Comparison of ENCODE assay signal across 8 cellular contexts in the genomic region with DNA sequence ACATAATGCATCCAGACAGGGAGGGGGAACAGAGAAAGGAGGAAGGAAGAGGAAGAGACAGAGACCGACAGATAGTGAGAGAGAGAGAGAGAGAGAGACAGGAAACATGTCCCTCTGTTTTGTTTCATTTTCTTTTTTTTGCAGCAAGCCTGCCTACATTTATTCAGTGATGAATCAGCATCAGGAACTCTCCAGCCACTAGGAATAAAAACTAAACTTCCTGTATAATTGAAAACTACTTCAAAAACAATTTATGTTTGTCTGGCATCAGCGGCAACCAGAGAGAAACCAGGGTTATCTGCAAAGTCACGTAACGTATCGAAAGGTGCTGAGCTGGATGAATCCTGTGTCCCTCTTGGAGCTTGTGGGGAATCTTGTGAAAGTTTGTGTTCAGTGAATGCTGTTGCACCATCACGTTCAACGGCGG.
DNase-seq lines count a peak whose midpoint lies in the region; ATAC-seq, FAIRE-seq and TF ChIP-seq lines count a peak whose summit lies in the region.

No MANE protein-coding gene starts in this region.

- H3K4me3 Mint-ChIP-seq in dendritic cell treated with granulocyte-macrophage colony-stimulating factor and Interleukin-4, amounts not matched to agents 40 ng/mL and 50 ng/mL, for 4 days = peak overlapping the region; percentile 79
- H3K4me3 Mint-ChIP-seq in glutamatergic neuron (ENCODE audit: unreplicated experiment) = no peak overlapping the region

- H3K4me1 Mint-ChIP-seq in dendritic cell treated with granulocyte-macrophage colony-stimulating factor and Interleukin-4, amounts not matched to agents 40 ng/mL and 50 ng/mL, for 4 days (ENCODE audit: low read depth) = peaks cover 20% of the 10 kb centered on the region
- H3K4me1 Mint-ChIP-seq in glutamatergic neuron (ENCODE audit: low read depth, unreplicated experiment) = peaks cover 3% of the 10 kb centered on the region

- no peaks in the 10 kb centered on the region for H3K79me2 ChIP-seq in HepG2 (ENCODE audit: insufficient read depth, low read length)

- BruUV-seq in HepG2 (replicated peaks; lab: Mats Ljungman, UMichigan) = no TSS peak

- TF ChIP-seq CTCF in liver (IDR thresholded peaks at IDR 0.05; ENCODE audit: low read depth, low read length, missing input control) = no peak
- TF ChIP-seq CTCF in HepG2 (CRISPR knock-in tag; IDR thresholded peaks at IDR 0.05) = no peak
- TF ChIP-seq CTCF in ovary (IDR thresholded peaks at IDR 0.05) = no peak
- TF ChIP-seq CTCF in glutamatergic neuron (IDR thresholded peaks at IDR 0.05; ENCODE audit: partially characterized antibody, unreplicated experiment) = no peak

- WGBS in liver = 42% methylated on average over 8 of the region's 8 CpGs
- WGBS in HepG2 (ENCODE audit: low lambda C conversion rate) = 19% methylated on average over 8 of the region's 8 CpGs
- 2 to 12% (median 2%) methylated on average over 8 of the region's 8 CpGs for WGBS in ovary, 3 donors

- no peaks in the 10 kb centered on the region for H3K27me3 Mint-ChIP-seq in dendritic cell treated with granulocyte-macrophage colony-stimulating factor and Interleukin-4, amounts not matched to agents 40 ng/mL and 50 ng/mL, for 4 days
- no peaks in the 10 kb centered on the region for H3K27me3 Mint-ChIP-seq in glutamatergic neuron (ENCODE audit: unreplicated experiment)

- H3K4me1 ChIP-seq in liver (ENCODE audit: control insufficient read depth in 4 of 4, insufficient read depth in 4 of 4, low read length in 3 of 4) (peaks cover 0 to 9% (median 0%) of the 10 kb centered on the region in 4 donors), HepG2 (ENCODE audit: insufficient read depth, low read length) (no peaks in the 10 kb centered on the region), ovary (ENCODE audit: insufficient read depth) (peaks cover 11% of the 10 kb centered on the region)

- no peak overlapping the region for H2AFZ ChIP-seq in HepG2 (ENCODE audit: low read length)

- H3K36me3 Mint-ChIP-seq in dendritic cell treated with granulocyte-macrophage colony-stimulating factor and Interleukin-4, amounts not matched to agents 40 ng/mL and 50 ng/mL, for 4 days (ENCODE audit: low read depth) = no peaks in the 10 kb centered on the region
- no peaks in the 10 kb centered on the region for H3K36me3 Mint-ChIP-seq in glutamatergic neuron (ENCODE audit: unreplicated experiment)

- no peaks in the 10 kb centered on the region for H3K9me3 Mint-ChIP-seq in dendritic cell treated with granulocyte-macrophage colony-stimulating factor and Interleukin-4, amounts not matched to agents 40 ng/mL and 50 ng/mL, for 4 days
- H3K9me3 Mint-ChIP-seq in glutamatergic neuron (ENCODE audit: unreplicated experiment) = peaks cover 3% of the 10 kb centered on the region

- H3K36me3 ChIP-seq in liver (ENCODE audit: control insufficient read depth in 4 of 4, insufficient read depth in 3 of 4, low read depth in 1 of 4, low read length in 3 of 4) (no peaks in the 10 kb centered on the region), HepG2 (replicated peaks in 1 of 2; ENCODE audit: control insufficient read depth in 1 of 2, insufficient read depth in 2 of 2, low read length in 2 of 2) (no peaks in the 10 kb centered on the region), MG63 (no peaks in the 10 kb centered on the region), ovary (no peaks in the 10 kb centered on the region)

- H3K27ac ChIP-seq in liver (ENCODE audit: low read depth in 1 of 2, low read length in 2 of 2) = no peak overlapping the region
- no peak overlapping the region for H3K27ac ChIP-seq in HepG2 (ENCODE audit: extremely low read length, insufficient read depth, low read length)
- H3K27ac ChIP-seq in ovary = no peak overlapping the region

- H3K4me3 ChIP-seq in liver (ENCODE audit: low read depth in 1 of 3, low read length in 3 of 3) (peak overlapping the region; percentile 1 to 24 (median 6)), HepG2 (replicated peaks in 1 of 3; ENCODE audit: insufficient read depth in 1 of 3, low read depth in 2 of 3, low read length in 3 of 3) (no peak overlapping the region), MG63 (peak overlapping the region; percentile 46), ovary (peak overlapping the region; percentile 16)

- TF ChIP-seq RAD21 in liver (IDR thresholded peaks at IDR 0.05) = no peak
- TF ChIP-seq RAD21 in HepG2 (CRISPR knock-in tag; IDR thresholded peaks at IDR 0.05) = no peak

- no peak overlapping the region for H3K9ac ChIP-seq in liver (ENCODE audit: low read depth in 1 of 2, low read length in 2 of 2)
- H3K9ac ChIP-seq in HepG2 (ENCODE audit: insufficient read depth, low read depth, low read length) = no peak overlapping the region

- H3K27me3 ChIP-seq in liver (ENCODE audit: control insufficient read depth in 4 of 4, insufficient read depth in 4 of 4, low read length in 3 of 4) (no peaks in the 10 kb centered on the region), HepG2 (ENCODE audit: control insufficient read depth in 1 of 2, insufficient read depth in 2 of 2, low read length in 2 of 2) (peaks cover 0 to 70% of the 10 kb centered on the region in 2 experiments; a peak in 4 of 5 replicates), MG63 (peaks cover 30% of the 10 kb centered on the region), ovary (no peaks in the 10 kb centered on the region)

- TF ChIP-seq POLR2A in HepG2 (IDR thresholded peaks at IDR 0.05; ENCODE audit: insufficient read depth in 1 of 2, low read depth in 2 of 2, low read length in 2 of 2) = no peak
- TF ChIP-seq POLR2A in ovary (IDR thresholded peaks at IDR 0.05) = no peak

- no peak for DNase-seq in HepG2 (ENCODE audit: low spot score)
- no peak for DNase-seq in MG63
- DNase-seq in ovary = peak in 1 of 5 donors; percentile 12
- DNase-seq in HuH-7 (ENCODE audit: low spot score) = no peak
- no peak for DNase-seq in glutamatergic neuron
- no peak for DNase-seq in activated CD4-positive, alpha-beta T cell treated with anti-CD3 and anti-CD28 coated beads, Interleukin-2, amount 50 U/mL, for 4 hours

- POLR2A ChIA-PET in HepG2 (lab: Yijun Ruan, JAX) = no interaction called here

- ATAC-seq in HepG2 = no peak

- H4K20me1 ChIP-seq in HepG2 (ENCODE audit: insufficient read depth, low read length) = no peaks in the 10 kb centered on the region

- H3K4me2 ChIP-seq in HepG2 (ENCODE audit: low read depth, low read length) = no peak overlapping the region

- intact Hi-C loops in HepG2 (cut with micrococcal nuclease; ENCODE audit: unreplicated experiment) = no loop called here
- intact Hi-C loops in dendritic cell treated with granulocyte-macrophage colony-stimulating factor and Interleukin-4, amounts not matched to agents 40 ng/mL and 50 ng/mL, for 4 days (cut with micrococcal nuclease) = no loop called here
- intact Hi-C loops in ovary (cut with DNase I) = no loop called here

- in situ Hi-C loops in HepG2 (cut with HindIII; ENCODE audit: extremely low pct_ligation_motif_present, low pct_unique_long_range_greater_than_20kb) = no loop called here

- H3K27ac Mint-ChIP-seq in dendritic cell treated with granulocyte-macrophage colony-stimulating factor and Interleukin-4, amounts not matched to agents 40 ng/mL and 50 ng/mL, for 4 days = peak overlapping the region; percentile 43
- H3K27ac Mint-ChIP-seq in glutamatergic neuron (ENCODE audit: unreplicated experiment) = no peak overlapping the region

- no peak for FAIRE-seq in HepG2 (lab: Jason Lieb, UNC)

- H3K9me3 ChIP-seq in liver (ENCODE audit: control insufficient read depth in 4 of 4, low read length in 3 of 4) (no peaks in the 10 kb centered on the region), HepG2 (ENCODE audit: low read length) (no peaks in the 10 kb centered on the region), MG63 (no peaks in the 10 kb centered on the region), ovary (no peaks in the 10 kb centered on the region)

- CTCF ChIA-PET in HepG2 (lab: Yijun Ruan, JAX; ENCODE audit: low intra/inter-chr PET ratio, low total read pairs) = no interaction called here

- TF ChIP-seq EP300 in HepG2 (IDR thresholded peaks at IDR 0.05; ENCODE audit: low read depth in 2 of 2, low read length in 2 of 2) = no peak
- no peak for TF ChIP-seq EP300 in HepG2 (CRISPR knock-in tag; IDR thresholded peaks at IDR 0.05; ENCODE audit: borderline replicate concordance)
- TF ChIP-seq EP300 in ovary (IDR thresholded peaks at IDR 0.05) = no peak

TF ChIP-seq in liver, 16 proteins besides CTCF, POLR2A, EP300 and RAD21 (continues in another document):
- TF ChIP-seq JUND (IDR thresholded peaks at IDR 0.05) (no peak), HNF4G (IDR thresholded peaks at IDR 0.05) (no peak), FOXA1 (IDR thresholded peaks at IDR 0.05) (no peak), EGR1 (IDR thresholded peaks at IDR 0.05; ENCODE audit: low read depth in 2 of 2) (no peak), FOXA2 (IDR thresholded peaks at IDR 0.05) (no peak)
- TF ChIP-seq, protein P1, sequence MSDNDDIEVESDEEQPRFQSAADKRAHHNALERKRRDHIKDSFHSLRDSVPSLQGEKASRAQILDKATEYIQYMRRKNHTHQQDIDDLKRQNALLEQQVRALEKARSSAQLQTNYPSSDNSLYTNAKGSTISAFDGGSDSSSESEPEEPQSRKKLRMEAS (IDR thresholded peaks at IDR 0.05) = no peak
- TF ChIP-seq, protein P2, sequence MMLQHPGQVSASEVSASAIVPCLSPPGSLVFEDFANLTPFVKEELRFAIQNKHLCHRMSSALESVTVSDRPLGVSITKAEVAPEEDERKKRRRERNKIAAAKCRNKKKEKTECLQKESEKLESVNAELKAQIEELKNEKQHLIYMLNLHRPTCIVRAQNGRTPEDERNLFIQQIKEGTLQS (IDR thresholded peaks at IDR 0.05) = no peak

TF ChIP-seq in HepG2, 621 proteins besides CTCF, POLR2A, EP300 and RAD21 (continues in another document):
- no peak for TF ChIP-seq ZNF850 (CRISPR knock-in tag; conservative IDR thresholded peaks at IDR 0.05)
- no peak for TF ChIP-seq MBNL3 (CRISPR knock-in tag; conservative IDR thresholded peaks at IDR 0.05)
- no peak for TF ChIP-seq TCF12 (IDR thresholded peaks at IDR 0.05)
- no peak for TF ChIP-seq TCF12 (CRISPR knock-in tag; IDR thresholded peaks at IDR 0.05)

Comparison
In these comparisons a context has a peak if more than half of its experiments do, and no peak if none do; other contexts are left out.
1. H3K4me3 ChIP-seq: peak in liver (3 of 3), MG63 (single experiment) and ovary (single experiment); none in HepG2 (0 of 3).